In the genomic region with DNA sequence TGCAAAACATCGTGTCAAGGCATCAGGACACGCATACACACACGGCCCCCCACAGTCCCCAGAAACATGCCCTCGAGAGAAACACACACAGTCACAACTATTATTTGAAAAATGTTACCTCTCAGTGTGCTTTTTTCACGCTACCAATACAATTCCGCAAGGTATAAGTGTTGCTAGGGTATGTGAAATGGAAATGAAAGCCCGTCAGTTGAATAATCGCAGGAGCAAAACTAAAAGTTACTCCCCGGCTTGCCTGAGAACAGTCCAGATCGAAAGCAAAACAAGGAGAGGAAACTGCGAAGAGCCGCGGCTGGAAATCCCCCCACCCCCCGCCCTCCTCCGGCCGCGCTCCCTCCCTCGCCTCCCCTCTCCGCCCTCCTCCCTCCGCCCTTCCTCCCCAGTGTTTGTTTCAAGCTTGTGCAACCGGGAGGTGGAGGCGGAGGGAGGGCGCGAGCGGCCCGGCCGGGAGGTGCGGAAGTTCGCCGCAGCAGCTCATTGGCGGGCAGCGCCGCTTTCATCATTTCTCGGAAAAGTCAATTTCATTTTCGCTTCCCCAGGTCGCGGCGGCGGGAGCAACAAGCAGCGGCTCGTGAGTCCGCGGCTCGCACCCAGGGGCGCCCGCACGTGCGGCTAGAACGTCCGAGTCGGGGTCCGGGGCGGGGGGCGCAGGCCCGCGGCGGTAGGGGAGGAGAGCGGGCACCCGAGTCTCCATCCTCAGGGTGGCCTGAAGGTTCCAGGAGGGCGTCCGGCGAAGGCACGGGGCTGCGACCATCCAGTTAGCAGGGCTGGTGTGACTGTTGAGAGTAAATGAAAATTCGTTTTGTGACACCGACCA, we compare ENCODE assay signal across 8 cellular contexts. TPM values are rescaled to one million over a fixed set of nuclear protein-coding genes. Genes with fewer than 3 reads are reported as not detected.
DNase-seq lines count a peak whose midpoint lies in the region; ATAC-seq, FAIRE-seq and TF ChIP-seq lines count a peak whose summit lies in the region.

A gene (minus strand): TSS at position 290 of the 835 bp plus-strand sequence. CDS start 45,486 bp downstream, outside the sequence.

- peak within 1 kb of the TSS; percentile 98 for H3K14ac ChIP-seq in trophoblast cell (ENCODE audit: low read length)

- H3K27me3 Mint-ChIP-seq in T-cell, result no peaks in the 10 kb centered on the region

- FAIRE-seq in GM12891 (lab: Jason Lieb, UNC), result peak; percentile 95

- H4K91ac ChIP-seq in trophoblast cell (ENCODE audit: low read depth, low read length), result peak within 1 kb of the TSS; percentile 95

- peak within 1 kb of the TSS; percentile 99 to 100 (median 100) for H3K4me3 Mint-ChIP-seq in T-cell

- peak within 1 kb of the TSS; percentile 96 for H3K4me2 ChIP-seq in trophoblast cell (ENCODE audit: low read length)

- H4K12ac ChIP-seq in trophoblast cell (ENCODE audit: low read depth, low read length), result peak within 1 kb of the TSS; percentile 64

- H3K27ac Mint-ChIP-seq in T-cell, result peak within 1 kb of the TSS; percentile 99

- CTCF ChIA-PET in T-cell (lab: Charles Lee), result interaction anchor here (0.5 to 1.8 kb wide), 13 partner anchors 8 to 210 kb away, joined by 3 to 9 read pairs (median 4); a partner anchor contains a TSS

- H3K9ac ChIP-seq in trophoblast cell (ENCODE audit: low read length), result peak within 1 kb of the TSS; percentile 92

- H3K9me3 ChIP-seq in trophoblast cell (ENCODE audit: insufficient read depth, low read depth, low read length), result no peaks in the 10 kb centered on the region
- H3K9me3 ChIP-seq in tibial nerve, result no peaks in the 10 kb centered on the region

- peak within 1 kb of the TSS; percentile 8 for H2BK12ac ChIP-seq in trophoblast cell (ENCODE audit: low read length)

- H2BK5ac ChIP-seq in trophoblast cell (ENCODE audit: low read depth, low read length, poor library complexity), result peak within 1 kb of the TSS; percentile 77

- H3K27ac ChIP-seq in adipose tissue (ENCODE audit: low read depth, low read length) (peak within 1 kb of the TSS; percentile 95), trophoblast cell (ENCODE audit: low read depth, low read length) (peak within 1 kb of the TSS; percentile 68), tibial nerve (peak within 1 kb of the TSS; percentile 87 to 100 (median 99))

- H3K4ac ChIP-seq in trophoblast cell (ENCODE audit: low read depth, low read length), result peak within 1 kb of the TSS; percentile 63

- peak; percentile 90 for DNase-seq in GM12891 (ENCODE audit: insufficient read length, low spot score)
- peak; percentile 89 for DNase-seq in NCI-H1436 (lab: John Stamatoyannopoulos, UW)
- DNase-seq in T-cell, result peak; percentile 83 to 99 (median 97)
- peak; percentile 98 for DNase-seq in cardiac septum (ENCODE audit: low spot score)
- DNase-seq in trophoblast cell, result peak; percentile 95 to 98
- peak; percentile 91 to 94 for DNase-seq in tibial nerve (ENCODE audit: low spot score in 2 of 2)

- H3K4me1 Mint-ChIP-seq in T-cell, result peaks cover 64 to 66% (median 65%) of the 10 kb centered on the region in 3 donors

- no peak within 1 kb of the TSS for H3K23ac ChIP-seq in trophoblast cell (ENCODE audit: low read length)

- H2AK5ac ChIP-seq in trophoblast cell (ENCODE audit: low read length), result peak within 1 kb of the TSS; percentile 67

- TF ChIP-seq POLR2A in GM12891 (IDR thresholded peaks at IDR 0.05; ENCODE audit: low read depth, low read length), result no peak; the same call in 1 of the 2 replicates
- TF ChIP-seq POLR2A in tibial nerve (IDR thresholded peaks at IDR 0.05), result peak; percentile 91 to 93

- H3K18ac ChIP-seq in trophoblast cell (ENCODE audit: low read length), result peak within 1 kb of the TSS; percentile 97

- peaks cover 18% of the 10 kb centered on the region for H3K79me1 ChIP-seq in trophoblast cell (ENCODE audit: low read length)

- TF ChIP-seq EP300 in tibial nerve (IDR thresholded peaks at IDR 0.05), result peak; percentile 98 to 99

- H4K8ac ChIP-seq in trophoblast cell (ENCODE audit: low read depth, low read length), result peak within 1 kb of the TSS; percentile 82

- POLR2A ChIA-PET in T-cell (lab: Charles Lee), result interaction anchor here (0.5 to 2.1 kb wide), 18 partner anchors 24 to 693 kb away, joined by 3 to 9 read pairs (median 4); a partner anchor contains a TSS

- peaks cover 13% of the 10 kb centered on the region for H3K36me3 Mint-ChIP-seq in T-cell

- H3K9me3 Mint-ChIP-seq in T-cell, result no peaks in the 10 kb centered on the region

- H3K27me3 ChIP-seq in trophoblast cell (ENCODE audit: insufficient read depth, low read length), result no peaks in the 10 kb centered on the region
- H3K27me3 ChIP-seq in tibial nerve, result no peaks in the 10 kb centered on the region

- H3K4me3 ChIP-seq in trophoblast cell (ENCODE audit: low read depth, low read length) (peak within 1 kb of the TSS; percentile 88), tibial nerve (peak within 1 kb of the TSS; percentile 75 to 97 (median 86))

- intact Hi-C loops in cardiac septum (cut with DNase I), result loop anchor here (1.0 to 10.0 kb wide), 7 partner anchors 63 to 350 kb away; a partner anchor contains a TSS

- peak within 1 kb of the TSS; percentile 90 for H2BK120ac ChIP-seq in trophoblast cell (ENCODE audit: insufficient read depth, low read length, poor library complexity)

- TF ChIP-seq CTCF in tibial nerve (IDR thresholded peaks at IDR 0.05), result peak in 3 of 5 experiments; percentile 4 to 60 (median 59)

- H3K4me1 ChIP-seq in trophoblast cell (ENCODE audit: control insufficient read depth in 1 of 2, insufficient read depth in 2 of 2, low read length in 2 of 2) (peaks cover 0 to 9% of the 10 kb centered on the region in 2 experiments), tibial nerve (peaks cover 0 to 71% (median 53%) of the 10 kb centered on the region in 4 donors)

- peaks cover 9% of the 10 kb centered on the region for H3K79me2 ChIP-seq in trophoblast cell (ENCODE audit: control insufficient read depth, insufficient read depth, low read length, poor library complexity)

- ATAC-seq in HG02840 (IDR thresholded peaks at IDR 0.05; ENCODE audit: low FRiP score, unreplicated experiment), result peak; percentile 51
- ATAC-seq in T-cell (replicated peaks in 1 of 4), result peak; percentile 85 to 89 (median 86)

- H3K36me3 ChIP-seq in trophoblast cell (ENCODE audit: control insufficient read depth in 1 of 2, insufficient read depth in 2 of 2, low read length in 2 of 2), result no peaks in the 10 kb centered on the region
- no peaks in the 10 kb centered on the region for H3K36me3 ChIP-seq in tibial nerve

- H2AFZ ChIP-seq in trophoblast cell (ENCODE audit: insufficient read depth, low read length, poor library complexity), result peak within 1 kb of the TSS; percentile 77

- 0 to 1% (median 0%) methylated on average over 58 to 66 of the region's 66 CpGs for WGBS in adipose tissue, 3 donors
- no CpG with 5 or more reads among the region's 66 CpGs for WGBS in trophoblast cell (ENCODE audit: extremely low coverage, insufficient coverage, insufficient read length)
- 0 to 1% methylated on average over 40 to 53 of the region's 66 CpGs for WGBS in tibial nerve, 2 donors

TF ChIP-seq in GM12891, 5 proteins besides CTCF, POLR2A, EP300 and RAD21:
- TF ChIP-seq POU2F2 (IDR thresholded peaks at IDR 0.05; ENCODE audit: low read depth, low read length), result peak; percentile 18; the same call in 1 of the 2 replicates
- TF ChIP-seq SPI1 (IDR thresholded peaks at IDR 0.05; ENCODE audit: low read depth, low read length), result peak; percentile 68
- 0 out of 2 replicates have a peak, but pooled peaks have one; percentile 2 for TF ChIP-seq POLR2AphosphoS5 (IDR thresholded peaks at IDR 0.05; ENCODE audit: low read depth, low read length)
- TF ChIP-seq TAF1 (IDR thresholded peaks at IDR 0.05; ENCODE audit: low read depth, low read length), result peak; percentile 58
- TF ChIP-seq PAX5 (IDR thresholded peaks at IDR 0.05; ENCODE audit: insufficient read depth, low read length, severe bottlenecking), result peak; percentile 10

RNA-seq across cellular contexts. Expression of the gene that starts here (rescaled TPM):
- polyA plus RNA-seq in GM12891 (2012; ENCODE audit: low read depth, missing spikeins), result 53.8 TPM
- total RNA-seq in T-cell, result 10 to 100 TPM; 45.5 to 73.4 (median 59.1) TPM
- polyA plus RNA-seq in adipose tissue, result 10 to 100 TPM; 12.6 to 22.8 (median 18.9) TPM
- 22.4 TPM for total RNA-seq in cardiac septum
- polyA plus RNA-seq in trophoblast cell (2013), result 5.7 and 5.9 TPM in 2 replicates
- total RNA-seq in tibial nerve, result 10 to 100 TPM; 23.7 to 36.8 (median 30.4) TPM

Comparison
In these comparisons a context has a peak if more than half of its experiments do, and no peak if none do; other contexts are left out.
1. Peak in every context shown above with its lines: DNase-seq, ATAC-seq, H3K4me3 ChIP-seq and H3K27ac ChIP-seq.